Comparison of ENCODE assay signal across 8 cellular contexts in the genomic region with DNA sequence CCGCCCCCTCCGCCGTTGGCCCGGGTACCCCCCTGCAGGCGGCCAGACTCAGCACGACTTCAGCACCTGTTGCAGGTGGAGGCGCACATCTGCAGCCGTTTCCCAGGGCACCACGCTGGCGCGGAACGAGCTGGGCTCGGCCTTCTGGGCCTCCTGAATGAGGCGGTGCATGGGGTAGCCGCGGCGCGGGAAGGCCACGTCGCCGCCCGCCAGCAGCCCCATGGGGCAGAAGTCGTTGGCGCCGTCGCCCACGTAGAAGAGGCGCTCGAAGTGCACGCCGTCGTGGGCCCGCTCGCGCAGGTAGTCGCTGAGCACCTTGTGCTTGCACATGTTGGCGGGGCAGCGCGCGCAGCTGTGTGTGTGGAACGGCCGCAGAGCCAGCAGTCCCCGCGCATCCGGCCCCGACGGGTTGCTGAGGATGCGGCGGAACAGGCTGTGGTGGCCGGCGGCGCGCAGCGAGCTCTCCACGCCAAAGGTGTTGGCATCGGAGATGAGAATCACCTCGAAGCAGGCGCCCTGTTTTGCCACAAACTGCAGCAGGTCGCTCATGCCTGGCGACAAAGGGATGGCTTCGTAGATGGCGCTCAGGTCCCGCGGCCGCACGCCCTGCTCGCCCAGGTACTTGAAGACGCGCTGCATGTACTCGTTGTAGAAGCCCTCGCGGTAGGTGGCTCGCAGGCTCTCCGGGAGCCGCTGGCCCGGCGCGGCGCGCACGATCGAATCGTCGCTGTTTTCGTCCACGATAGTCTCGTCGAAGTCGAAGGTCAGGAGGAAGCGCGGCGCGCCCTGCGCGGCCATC. TPM values are rescaled to one million over a fixed set of nuclear protein-coding genes. Genes with fewer than 3 reads are reported as not detected.
DNase-seq lines count a peak whose midpoint lies in the region; ATAC-seq and TF ChIP-seq lines count a peak whose summit lies in the region.

No MANE protein-coding gene starts in this region.

- ATAC-seq in natural killer cell treated with Interleukin-12 subunit alpha and Interleukin-12 subunit beta and Interleukin-15 and Interleukin-18, amount 100 ng/mL, for 72 hours = peak; percentile 67 to 74
- ATAC-seq in HG02885 (IDR thresholded peaks at IDR 0.05; ENCODE audit: poor library complexity, unreplicated experiment) = no peak

- peak overlapping the region; percentile 39 for H3K4me3 ChIP-seq in coronary artery

- no peaks in the 10 kb centered on the region for H3K9me3 Mint-ChIP-seq in natural killer cell treated with Interleukin-12 subunit alpha and Interleukin-12 subunit beta and Interleukin-15 and Interleukin-18, amount 100 ng/mL, for 72 hours

- TF ChIP-seq CTCF in GM13977 (IDR thresholded peaks at IDR 0.05; ENCODE audit: extremely low read depth, insufficient read depth, missing control alignments) (no peak), coronary artery (IDR thresholded peaks at IDR 0.05) (no peak)

- no peaks in the 10 kb centered on the region for H3K36me3 Mint-ChIP-seq in natural killer cell treated with Interleukin-12 subunit alpha and Interleukin-12 subunit beta and Interleukin-15 and Interleukin-18, amount 100 ng/mL, for 72 hours

- in situ Hi-C loops in GM13977 (cut with MboI; ENCODE audit: low pct_unique_long_range_greater_than_20kb, low sequenced_read_pairs, unreplicated experiment) = loop anchor here (5.0 kb wide), 1 partner anchor 37 kb away; no protein-coding TSS in a partner anchor

- H3K4me3 Mint-ChIP-seq in natural killer cell treated with Interleukin-12 subunit alpha and Interleukin-12 subunit beta and Interleukin-15 and Interleukin-18, amount 100 ng/mL, for 72 hours = peak overlapping the region; percentile 70

- no peak overlapping the region for H3K27ac Mint-ChIP-seq in natural killer cell treated with Interleukin-12 subunit alpha and Interleukin-12 subunit beta and Interleukin-15 and Interleukin-18, amount 100 ng/mL, for 72 hours

- no peaks in the 10 kb centered on the region for H3K27me3 Mint-ChIP-seq in natural killer cell treated with Interleukin-12 subunit alpha and Interleukin-12 subunit beta and Interleukin-15 and Interleukin-18, amount 100 ng/mL, for 72 hours

- no peak overlapping the region for H3K27ac ChIP-seq in coronary artery

- DNase-seq in GM13977 (ENCODE audit: low spot score) = peak; percentile 59
- peak in 4 of 5 donors; percentile 30 to 68 (median 41) for DNase-seq in T-helper 1 cell
- no peak for DNase-seq in coronary artery (ENCODE audit: low spot score)
- DNase-seq in natural killer cell treated with Interleukin-12 subunit alpha and Interleukin-12 subunit beta and Interleukin-15 and Interleukin-18, amount 100 ng/mL, for 72 hours (ENCODE audit: low spot score) = peak; percentile 71
- no peak for DNase-seq in NCI-H226
- DNase-seq in NOMO-1 treated with DMSO at 0.1 percent for 48 hours (lab: John Stamatoyannopoulos, UW; ENCODE audit: unreplicated experiment) = no peak
- no peak for DNase-seq in NCI-H1694 treated with DMSO at 0.1 percent for 48 hours (lab: John Stamatoyannopoulos, UW)

- H3K4me1 Mint-ChIP-seq in natural killer cell treated with Interleukin-12 subunit alpha and Interleukin-12 subunit beta and Interleukin-15 and Interleukin-18, amount 100 ng/mL, for 72 hours (ENCODE audit: low read depth in 2 of 2) = peaks cover 24 to 39% of the 10 kb centered on the region in 2 donors

RNA-seq across cellular contexts. Expression of a gene that starts 6.2 kb away (rescaled TPM):
- not detected for total RNA-seq in natural killer cell treated with Interleukin-12 subunit alpha and Interleukin-12 subunit beta and Interleukin-15 and Interleukin-18, amount 100 ng/mL, for 72 hours

RNA-seq across cellular contexts. Expression of a gene that starts 13.9 kb away (rescaled TPM):
- 10 to 100 TPM; 26.9 to 54.1 TPM for total RNA-seq in natural killer cell treated with Interleukin-12 subunit alpha and Interleukin-12 subunit beta and Interleukin-15 and Interleukin-18, amount 100 ng/mL, for 72 hours

RNA-seq across cellular contexts. Expression of a gene that starts 14.0 kb away (rescaled TPM):
- 10 to 100 TPM; 15.3 to 19.6 TPM for total RNA-seq in natural killer cell treated with Interleukin-12 subunit alpha and Interleukin-12 subunit beta and Interleukin-15 and Interleukin-18, amount 100 ng/mL, for 72 hours

Comparison
In these comparisons a context has a peak if more than half of its experiments do, and no peak if none do; other contexts are left out.
1. DNase-seq: peak in GM13977 (single experiment), T-helper 1 cell (4 of 5) and natural killer cell treated with Interleukin-12 subunit alpha and Interleukin-12 subunit beta and Interleukin-15 and Interleukin-18, amount 100 ng/mL, for 72 hours (single experiment); none in coronary artery (single experiment), NCI-H226 (single experiment), NOMO-1 treated with DMSO at 0.1 percent for 48 hours (single experiment) and NCI-H1694 treated with DMSO at 0.1 percent for 48 hours (single experiment).